Comparison of ENCODE assay signal across 8 cellular contexts in genomic region chr15:100879461-100880138, GRCh38. TPM values are rescaled to one million over a fixed set of nuclear protein-coding genes. Genes with fewer than 3 reads are reported as not detected.
DNase-seq lines count a peak whose midpoint lies in the region; ATAC-seq and TF ChIP-seq lines count a peak whose summit lies in the region.

TSS of gene ALDH1A3 (plus strand) at chr15:100879831. CDS start at chr15:100879908, 77 bp downstream.

- peaks cover 7 to 20% (median 9%) of the 10 kb centered on the region in 4 donors for H3K27me3 ChIP-seq in liver (ENCODE audit: control insufficient read depth in 4 of 4, insufficient read depth in 4 of 4, low read length in 3 of 4)
- no peaks in the 10 kb centered on the region for H3K27me3 ChIP-seq in thoracic aorta (replicated peaks; ENCODE audit: insufficient read depth)

- TF ChIP-seq RAD21 in liver (IDR thresholded peaks at IDR 0.05): no peak

- H3K9me3 ChIP-seq in liver (ENCODE audit: control insufficient read depth in 4 of 4, low read length in 3 of 4): no peaks in the 10 kb centered on the region
- H3K9me3 ChIP-seq in thoracic aorta: no peaks in the 10 kb centered on the region

- no peaks in the 10 kb centered on the region for H3K36me3 ChIP-seq in liver (ENCODE audit: control insufficient read depth in 4 of 4, insufficient read depth in 3 of 4, low read depth in 1 of 4, low read length in 3 of 4)
- H3K36me3 ChIP-seq in thoracic aorta: no peaks in the 10 kb centered on the region

- H3K9ac ChIP-seq in liver (ENCODE audit: low read depth in 1 of 2, low read length in 2 of 2): no peak within 1 kb of the TSS

- peak; percentile 22 for DNase-seq in stimulated activated CD4-positive, alpha-beta T cell treated with anti-CD3 and anti-CD28 coated beads, Interleukin-12 subunit alpha, Interleukin-12 subunit beta, amount 100 ng/mL, for 4 hours
- DNase-seq in stimulated activated CD4-positive, alpha-beta T cell treated with anti-CD3 and anti-CD28 coated beads, Interleukin-2, amount 100 ng/mL, for 48 hours: no peak
- DNase-seq in NCI-H460 (ENCODE audit: extremely low read depth, low read depth): peak; percentile 34
- peak; percentile 42 to 74 for DNase-seq in cardiac fibroblast (ENCODE audit: low read depth in 2 of 2)
- no peak for DNase-seq in thoracic aorta (ENCODE audit: low spot score)
- DNase-seq in NCI-H1092 treated with DMSO at 0.1 percent for 48 hours (lab: John Stamatoyannopoulos, UW): no peak
- no peak for DNase-seq in retina

- no peak for ATAC-seq in thoracic aorta (ENCODE audit: insufficient number of reproducible peaks, low FRiP score, low read depth)

- TF ChIP-seq CTCF in cardiac fibroblast (IDR thresholded peaks at IDR 0.05; ENCODE audit: low read depth, low read length) (no peak), liver (IDR thresholded peaks at IDR 0.05; ENCODE audit: low read depth, low read length, missing input control) (no peak), thoracic aorta (IDR thresholded peaks at IDR 0.05) (no peak)

- peak within 1 kb of the TSS; percentile 55 to 63 for H3K4me3 ChIP-seq in cardiac fibroblast (replicated peaks in 1 of 2; ENCODE audit: low read depth in 2 of 2, low read length in 2 of 2)
- H3K4me3 ChIP-seq in liver (ENCODE audit: low read depth in 1 of 3, low read length in 3 of 3): peak within 1 kb of the TSS in 2 of 3 donors; percentile 23 to 53
- peak within 1 kb of the TSS; percentile 66 for H3K4me3 ChIP-seq in thoracic aorta

- 2% methylated on average over 94 of the region's 94 CpGs for WGBS in liver

- no peak within 1 kb of the TSS for H3K27ac ChIP-seq in liver (ENCODE audit: low read depth in 1 of 2, low read length in 2 of 2)
- H3K27ac ChIP-seq in thoracic aorta: no peak within 1 kb of the TSS

- H3K4me1 ChIP-seq in liver (ENCODE audit: control insufficient read depth in 4 of 4, insufficient read depth in 4 of 4, low read length in 3 of 4) (peaks cover 3 to 14% (median 7%) of the 10 kb centered on the region in 4 donors), thoracic aorta (ENCODE audit: control insufficient read depth in 1 of 2, low read depth in 2 of 2) (peaks cover 3 to 13% of the 10 kb centered on the region in 2 donors)

TF ChIP-seq in liver, 16 proteins besides CTCF, POLR2A, EP300 and RAD21:
- TF ChIP-seq EGR1 (IDR thresholded peaks at IDR 0.05; ENCODE audit: low read depth in 2 of 2) (no peak), NR2F2 (IDR thresholded peaks at IDR 0.05) (no peak), FOXA1 (IDR thresholded peaks at IDR 0.05) (no peak), HNF4G (IDR thresholded peaks at IDR 0.05) (no peak), YY1 (IDR thresholded peaks at IDR 0.05) (no peak), HNF4A (conservative IDR thresholded peaks at IDR 0.05) (no peak), JUND (IDR thresholded peaks at IDR 0.05) (no peak), FOXA2 (IDR thresholded peaks at IDR 0.05) (no peak), RXRA (IDR thresholded peaks at IDR 0.05) (no peak), TAF1 (conservative IDR thresholded peaks at IDR 0.05) (no peak)
- TF ChIP-seq, protein P1, sequence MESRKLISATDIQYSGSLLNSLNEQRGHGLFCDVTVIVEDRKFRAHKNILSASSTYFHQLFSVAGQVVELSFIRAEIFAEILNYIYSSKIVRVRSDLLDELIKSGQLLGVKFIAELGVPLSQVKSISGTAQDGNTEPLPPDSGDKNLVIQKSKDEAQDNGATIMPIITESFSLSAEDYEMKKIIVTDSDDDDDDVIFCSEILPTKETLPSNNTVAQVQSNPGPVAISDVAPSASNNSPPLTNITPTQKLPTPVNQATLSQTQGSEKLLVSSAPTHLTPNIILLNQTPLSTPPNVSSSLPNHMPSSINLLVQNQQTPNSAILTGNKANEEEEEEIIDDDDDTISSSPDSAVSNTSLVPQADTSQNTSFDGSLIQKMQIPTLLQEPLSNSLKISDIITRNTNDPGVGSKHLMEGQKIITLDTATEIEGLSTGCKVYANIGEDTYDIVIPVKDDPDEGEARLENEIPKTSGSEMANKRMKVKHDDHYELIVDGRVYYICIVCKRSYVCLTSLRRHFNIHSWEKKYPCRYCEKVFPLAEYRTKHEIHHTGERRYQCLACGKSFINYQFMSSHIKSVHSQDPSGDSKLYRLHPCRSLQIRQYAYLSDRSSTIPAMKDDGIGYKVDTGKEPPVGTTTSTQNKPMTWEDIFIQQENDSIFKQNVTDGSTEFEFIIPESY (IDR thresholded peaks at IDR 0.05): no peak
TF ChIP-seq in liver: peak in this region for 0.

RNA-seq across cellular contexts. Expression of gene ALDH1A3, which starts in this region (rescaled TPM):
- 1.4 and 1.9 TPM in 2 replicates for total RNA-seq in NCI-H460 (2014; rRNA removed; shearing (Covaris generic))
- polyA plus RNA-seq in NCI-H460 (2014; cell fraction: nucleus; rRNA removed): 2.2 and 2.3 TPM in 2 replicates
- total RNA-seq in liver (1 to 10 TPM in 1 of 2 donors, under 1 TPM in 1; 0.79 to 8.4 TPM), thoracic aorta (10 to 100 TPM in 1 of 2 donors, 1 to 10 TPM in 1; 3.2 to 21.8 TPM)
- polyA plus RNA-seq in liver: 1 to 10 TPM; 1.1 to 1.7 TPM

Comparison
In these comparisons a context has a peak if more than half of its experiments do, and no peak if none do; other contexts are left out.
1. DNase-seq: peak in stimulated activated CD4-positive, alpha-beta T cell treated with anti-CD3 and anti-CD28 coated beads, Interleukin-12 subunit alpha, Interleukin-12 subunit beta, amount 100 ng/mL, for 4 hours (single experiment), NCI-H460 (single experiment) and cardiac fibroblast (2 of 2); none in stimulated activated CD4-positive, alpha-beta T cell treated with anti-CD3 and anti-CD28 coated beads, Interleukin-2, amount 100 ng/mL, for 48 hours (0 of 2), thoracic aorta (single experiment), NCI-H1092 treated with DMSO at 0.1 percent for 48 hours (single experiment) and retina (single experiment).
2. Peak in every context shown above with its lines, with median percentiles within 50 percentile points of each other: H3K4me3 ChIP-seq.